ENCODE assay signal across 9 cellular contexts in genomic region chr7:131522325-131522920, GRCh38. TPM values are rescaled to one million over a fixed set of nuclear protein-coding genes. Genes with fewer than 3 reads are reported as not detected.
DNase-seq lines count a peak whose midpoint lies in the region; ATAC-seq and TF ChIP-seq lines count a peak whose summit lies in the region.
"Had no signal": no experiment of that assay in that cellular context is flagged by ENCODE, and none has a peak within 500 bp of the region (broad histone marks: within the 10 kb centered on the region; RNA-seq: fewer than 3 reads in every experiment).

No MANE protein-coding gene starts in this region.

- peak; percentile 74 to 94 for ATAC-seq in activated T-cell treated with anti-CD3 and anti-CD28 coated beads, Interleukin-2, amount 50 U/mL, for 72 hours (replicated peaks in 1 of 2)
- ATAC-seq in heart right ventricle = peak in 2 of 8 donors; percentile 11 to 23
- ATAC-seq in thoracic aorta (ENCODE audit: insufficient number of reproducible peaks, low FRiP score, low read depth) = no peak
- ATAC-seq in GM18909 (IDR thresholded peaks at IDR 0.05; ENCODE audit: poor library complexity, unreplicated experiment) = no peak

- peak overlapping the region; percentile 6 to 69 for H3K4me3 Mint-ChIP-seq in activated T-cell treated with anti-CD3 and anti-CD28 coated beads, Interleukin-2, amount 50 U/mL, for 72 hours

- H3K27ac ChIP-seq in heart right ventricle = peak overlapping the region; percentile 65 to 89 (median 73)
- peak overlapping the region; percentile 39 to 44 for H3K27ac ChIP-seq in thoracic aorta

- TF ChIP-seq CTCF in heart right ventricle (IDR thresholded peaks at IDR 0.05) = no peak
- no peak for TF ChIP-seq CTCF in thoracic aorta (IDR thresholded peaks at IDR 0.05)

- intact Hi-C loops in heart right ventricle (cut with DNase I) = loop anchor here in 1 of 10 donors (2.0 kb wide), 1 partner anchor 16 kb away; no protein-coding TSS in a partner anchor

- H3K27me3 ChIP-seq in heart right ventricle = no peaks in the 10 kb centered on the region
- no peaks in the 10 kb centered on the region for H3K27me3 ChIP-seq in thoracic aorta (replicated peaks; ENCODE audit: insufficient read depth)

- H3K36me3 Mint-ChIP-seq in activated T-cell treated with anti-CD3 and anti-CD28 coated beads, Interleukin-2, amount 50 U/mL, for 72 hours (ENCODE audit: insufficient read depth in 2 of 2) = peaks cover 0 to 2% of the 10 kb centered on the region in 2 donors

- 66 to 75% methylated on average over 10 of the region's 10 CpGs for WGBS in heart right ventricle, 2 donors

- H3K4me1 ChIP-seq in heart right ventricle (peaks cover 4 to 98% (median 50%) of the 10 kb centered on the region in 9 donors), thoracic aorta (ENCODE audit: control insufficient read depth in 1 of 2, low read depth in 2 of 2) (peaks cover 5 to 33% of the 10 kb centered on the region in 2 donors)

- no peaks in the 10 kb centered on the region for H3K9me3 ChIP-seq in heart right ventricle
- H3K9me3 ChIP-seq in thoracic aorta = no peaks in the 10 kb centered on the region

- no peaks in the 10 kb centered on the region for H3K9me3 Mint-ChIP-seq in activated T-cell treated with anti-CD3 and anti-CD28 coated beads, Interleukin-2, amount 50 U/mL, for 72 hours

- H3K27me3 Mint-ChIP-seq in activated T-cell treated with anti-CD3 and anti-CD28 coated beads, Interleukin-2, amount 50 U/mL, for 72 hours (ENCODE audit: low read depth) = no peaks in the 10 kb centered on the region

- no peaks in the 10 kb centered on the region for H3K36me3 ChIP-seq in heart right ventricle
- H3K36me3 ChIP-seq in thoracic aorta = no peaks in the 10 kb centered on the region

- peak overlapping the region in 4 of 10 donors; percentile 20 to 22 (median 20) for H3K4me3 ChIP-seq in heart right ventricle
- H3K4me3 ChIP-seq in thoracic aorta = no peak overlapping the region

- DNase-seq in activated T-cell treated with anti-CD3 and anti-CD28 coated beads, Interleukin-2, amount 50 U/mL, for 72 hours = no peak
- DNase-seq in activated T-cell treated with anti-CD3 and anti-CD28 coated beads for 4 hours = no peak
- peak; percentile 46 for DNase-seq in RPMI8226
- no peak for DNase-seq in heart right ventricle
- DNase-seq in thoracic aorta (ENCODE audit: low spot score) = no peak
- DNase-seq in retina = no peak
- DNase-seq in NCI-H128 (lab: John Stamatoyannopoulos, UW; ENCODE audit: unreplicated experiment) = no peak
- DNase-seq: stimulated activated CD4-positive, alpha-beta T cell treated with anti-CD3 and anti-CD28 coated beads, Interleukin-15, amount 100 ng/mL, for 24 hours had no signal

- H3K4me1 Mint-ChIP-seq in activated T-cell treated with anti-CD3 and anti-CD28 coated beads, Interleukin-2, amount 50 U/mL, for 72 hours (ENCODE audit: low read depth) = peaks cover 17% of the 10 kb centered on the region

- no peak overlapping the region for H3K27ac Mint-ChIP-seq in activated T-cell treated with anti-CD3 and anti-CD28 coated beads, Interleukin-2, amount 50 U/mL, for 72 hours

RNA-seq across cellular contexts. Expression of gene PODXL, which starts 34.0 kb away (rescaled TPM):
- under 1 TPM; 0.60 TPM for total RNA-seq in activated T-cell treated with anti-CD3 and anti-CD28 coated beads, Interleukin-2, amount 50 U/mL, for 72 hours
- total RNA-seq in heart right ventricle (100 to 1,000 TPM in 1 of 10 donors, 10 to 100 TPM in 9; 43.7 to 162 (median 71.0) TPM), thoracic aorta (10 to 100 TPM; 23.0 to 50.8 TPM)
- 10 to 100 TPM; 34.4 to 41.3 TPM for polyA plus RNA-seq in heart right ventricle

Comparison
In these comparisons a context has a peak if more than half of its experiments do, and no peak if none do; other contexts are left out.
1. ATAC-seq: peak in activated T-cell treated with anti-CD3 and anti-CD28 coated beads, Interleukin-2, amount 50 U/mL, for 72 hours (2 of 2); none in thoracic aorta (single experiment) and GM18909 (single experiment).
2. RNA of gene PODXL, which starts 34.0 kb away (total RNA-seq): 43.7 to 162 TPM in heart right ventricle and 23.0 to 50.8 TPM in thoracic aorta; 0.60 TPM in activated T-cell treated with anti-CD3 and anti-CD28 coated beads, Interleukin-2, amount 50 U/mL, for 72 hours; every median in the first group is over 10 times any median in the second.